8 cellular contexts compared by ENCODE assay signal in the genomic region with DNA sequence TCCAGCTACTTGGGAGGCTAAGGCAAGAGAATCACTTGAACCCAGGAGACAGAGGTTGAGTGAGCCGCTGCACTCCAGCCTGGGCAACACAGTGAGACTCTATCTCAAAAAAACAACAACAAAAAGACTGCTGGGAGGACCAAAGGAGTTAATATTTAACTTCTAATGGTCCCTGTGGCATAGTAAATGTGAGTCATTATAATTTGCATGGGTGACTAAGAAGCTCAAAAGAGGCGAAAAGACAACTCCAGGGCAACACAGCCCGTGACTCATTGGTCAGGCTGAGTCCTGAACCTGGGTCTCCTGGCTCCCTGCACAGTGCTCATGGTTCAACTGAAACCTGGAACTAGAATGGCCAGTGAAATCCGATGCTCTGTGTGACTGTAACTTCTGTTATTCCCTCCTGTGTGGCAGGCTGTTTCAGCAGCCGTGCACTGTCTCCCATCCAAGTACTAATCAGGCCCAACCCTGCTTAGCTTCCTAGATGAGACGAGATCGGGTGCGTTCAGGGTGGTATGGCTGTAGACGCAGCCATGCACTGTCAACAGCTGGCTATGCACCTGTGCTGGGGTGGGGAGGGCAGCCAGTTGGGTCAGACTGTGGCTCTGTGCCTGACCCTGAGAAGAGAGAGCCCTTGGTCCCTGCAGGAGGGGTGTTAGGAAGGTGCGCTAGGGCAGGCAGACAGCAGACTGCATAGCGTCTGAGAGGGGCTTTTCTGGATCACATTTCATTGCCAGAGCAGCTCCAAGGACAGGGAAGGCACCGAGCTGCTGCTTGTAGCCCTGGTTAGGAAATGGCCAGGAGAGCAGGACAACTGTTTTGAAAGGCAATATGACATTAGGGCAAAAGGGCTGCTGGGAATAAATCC. TPM values are rescaled to one million over a fixed set of nuclear protein-coding genes. Genes with fewer than 3 reads are reported as not detected.
DNase-seq lines count a peak whose midpoint lies in the region; ATAC-seq, FAIRE-seq and TF ChIP-seq lines count a peak whose summit lies in the region.

No MANE protein-coding gene starts in this region.

- no peaks in the 10 kb centered on the region; the same call in 1 of the 2 replicates for H3K23me2 ChIP-seq in H1 (ENCODE audit: low read depth, low read length)

- H3K79me2 ChIP-seq in H1 (ENCODE audit: control insufficient read depth in 1 of 2, insufficient read depth in 2 of 2, low read length in 2 of 2): no peaks in the 10 kb centered on the region

- H3K9ac ChIP-seq in H1 (replicated peaks in 1 of 4; ENCODE audit: extremely low read depth in 1 of 4, low read depth in 3 of 4, low read length in 3 of 4): no peak overlapping the region

- H3K4me2 ChIP-seq in H1 (ENCODE audit: insufficient read depth in 1 of 2, low read depth in 2 of 2, low read length in 2 of 2): no peak overlapping the region

- H3K27me3 ChIP-seq in H1 (replicated peaks in 1 of 4; ENCODE audit: control insufficient read depth in 3 of 4, extremely low read depth in 1 of 4, insufficient read depth in 3 of 4, low read length in 3 of 4): no peaks in the 10 kb centered on the region
- no peaks in the 10 kb centered on the region for H3K27me3 ChIP-seq in adrenal gland

- H4K91ac ChIP-seq in H1 (replicated peaks; ENCODE audit: insufficient read length, low read length): no peak overlapping the region

- TF ChIP-seq RAD21 in H1 (IDR thresholded peaks at IDR 0.05 in 1 of 2, conservative IDR thresholded peaks at IDR 0.05 in 1 of 2; ENCODE audit: low read depth in 2 of 2, low read length in 2 of 2): no peak

- H3K9me3 ChIP-seq in H1 (ENCODE audit: insufficient read depth in 2 of 2, low read depth in 1 of 2, low read length in 1 of 2): no peaks in the 10 kb centered on the region
- H3K9me3 ChIP-seq in adrenal gland (replicated peaks in 1 of 3): no peaks in the 10 kb centered on the region

- 0 out of 2 replicates have a peak overlapping the region, but pooled peaks have one; percentile 33 for H2BK12ac ChIP-seq in H1 (ENCODE audit: low read depth, low read length)

- no peak overlapping the region for H3K14ac ChIP-seq in H1 (ENCODE audit: insufficient read length)

- no peak overlapping the region for H4K5ac ChIP-seq in H1 (ENCODE audit: insufficient read length, low read depth, low read length)

- H3K56ac ChIP-seq in H1 (replicated peaks; ENCODE audit: insufficient read length, low read depth, low read length): no peak overlapping the region

- DNase-seq in A172 (ENCODE audit: low spot score) (peak; percentile 82), H1 (ENCODE audit: low read depth in 1 of 2, low spot score in 2 of 2) (no peak), adrenal gland (no peak), anterior cingulate cortex (lab: John Stamatoyannopoulos, UW) (no peak)

- H4K20me1 ChIP-seq in H1 (replicated peaks in 1 of 2; ENCODE audit: control insufficient read depth in 1 of 2, insufficient read depth in 2 of 2, low read length in 2 of 2): no peaks in the 10 kb centered on the region

- no peak for TF ChIP-seq EP300 in H1 (IDR thresholded peaks at IDR 0.05; ENCODE audit: borderline replicate concordance in 1 of 2, low read depth in 2 of 2, low read length in 2 of 2)

- no peak overlapping the region for H4K8ac ChIP-seq in H1 (ENCODE audit: extremely low read depth, insufficient read depth, low read length)

- no peak for TF ChIP-seq CTCF in H1 (IDR thresholded peaks at IDR 0.05; ENCODE audit: control extremely low read depth in 1 of 3, insufficient read depth in 1 of 3, low read depth in 1 of 3, low read length in 3 of 3)
- no peak for TF ChIP-seq CTCF in adrenal gland (IDR thresholded peaks at IDR 0.05)

- H3K4me3 ChIP-seq in H1 (ENCODE audit: extremely low read depth in 1 of 4, insufficient read depth in 2 of 4, low read depth in 3 of 4, low read length in 4 of 4): no peak overlapping the region
- H3K4me3 ChIP-seq in adrenal gland: no peak overlapping the region

- no peak overlapping the region for H3K27ac ChIP-seq in H1 (ENCODE audit: low read depth, low read length)
- no peak overlapping the region for H3K27ac ChIP-seq in adrenal gland

- no peak overlapping the region for H2AFZ ChIP-seq in H1 (ENCODE audit: low read length)

- no peak overlapping the region for H2AK5ac ChIP-seq in H1 (ENCODE audit: low read depth, low read length)

- no peak overlapping the region for H3K4ac ChIP-seq in H1 (replicated peaks; ENCODE audit: insufficient read length, low read depth, low read length)

- no peak for FAIRE-seq in H1 (lab: Jason Lieb, UNC)

- no peak for TF ChIP-seq POLR2A in H1 (IDR thresholded peaks at IDR 0.05; ENCODE audit: control extremely low read depth in 1 of 2, low read depth in 2 of 2, low read length in 2 of 2)
- TF ChIP-seq POLR2A in adrenal gland (IDR thresholded peaks at IDR 0.05): no peak

- 77% methylated on average over 11 of the region's 12 CpGs; no CpG with 5 or more reads in 1 of the 2 experiments for WGBS in H1 (ENCODE audit: extremely low coverage in 1 of 2, insufficient coverage in 1 of 2, insufficient read length in 1 of 2, insufficient replicate concordance in 2 of 2, low coverage in 1 of 2, low lambda C conversion rate in 2 of 2, missing lambda C conversion rate in 1 of 2), 2 experiments
- WGBS in adrenal gland, 4 donors: 67 to 81% (median 74%) methylated on average over 10 to 12 of the region's 12 CpGs

- ATAC-seq in GM18861 (IDR thresholded peaks at IDR 0.05; ENCODE audit: unreplicated experiment): peak; percentile 75
- peak; percentile 62 for ATAC-seq in HG03521 (IDR thresholded peaks at IDR 0.05; ENCODE audit: unreplicated experiment)
- ATAC-seq in HG03097 (IDR thresholded peaks at IDR 0.05; ENCODE audit: low FRiP score, unreplicated experiment): no peak
- ATAC-seq in HG03280 (IDR thresholded peaks at IDR 0.05; ENCODE audit: unreplicated experiment): no peak

- peak overlapping the region; percentile 13; the same call in 1 of the 2 replicates for H3K18ac ChIP-seq in H1 (ENCODE audit: extremely low read depth, low read length)

- intact Hi-C loops in adrenal gland (cut with DNase I): no loop called here

- H2BK20ac ChIP-seq in H1 (ENCODE audit: low read length): no peak overlapping the region

- CTCF ChIA-PET in H1 (lab: Charles Lee; ENCODE audit: partially characterized antibody): interaction anchor here (0.9 to 3.1 kb wide), 10 partner anchors 8 to 56 kb away, joined by 4 to 22 read pairs (median 7); a partner anchor contains a TSS

- no peak overlapping the region for H2BK5ac ChIP-seq in H1 (ENCODE audit: low read depth, low read length)

- H2BK15ac ChIP-seq in H1 (ENCODE audit: low read length): 0 out of 2 replicates have a peak overlapping the region, but pooled peaks have one; percentile 1

- H3K36me3 ChIP-seq in H1 (ENCODE audit: control insufficient read depth in 2 of 4, insufficient read depth in 4 of 4, low read length in 3 of 4) (0 out of 8 replicates have a peak, but pooled peaks cover 0 to 2% (median 0%) of the 10 kb centered on the region in 4 experiments), adrenal gland (replicated peaks in 1 of 2) (no peaks in the 10 kb centered on the region)

- H3K4me1 ChIP-seq in H1 (replicated peaks in 1 of 4; ENCODE audit: control insufficient read depth in 3 of 4, insufficient read depth in 4 of 4, low read length in 3 of 4): peaks cover 0 to 4% (median 0%) of the 10 kb centered on the region in 4 experiments; a peak in 2 of 7 replicates
- H3K4me1 ChIP-seq in adrenal gland (replicated peaks in 1 of 2): no peaks in the 10 kb centered on the region

- POLR2A ChIA-PET in H1 (lab: Charles Lee; ENCODE audit: partially characterized antibody): interaction anchor here (0.8 to 1.6 kb wide), 2 partner anchors 13 to 19 kb away, joined by 3 read pairs; no protein-coding TSS in a partner anchor

- no peak overlapping the region for H3K23ac ChIP-seq in H1 (ENCODE audit: insufficient read length)

- H2BK120ac ChIP-seq in H1 (replicated peaks; ENCODE audit: low read depth, low read length): no peak overlapping the region

- H3K79me1 ChIP-seq in H1 (ENCODE audit: low read depth, low read length): no peaks in the 10 kb centered on the region

RNA-seq across cellular contexts. Expression of a gene that starts 14.5 kb away (rescaled TPM):
- total RNA-seq in A172 (2014; rRNA removed; shearing (Covaris generic)): 2.7 and 5.9 TPM in 2 replicates
- 17.1 and 18.3 TPM in 2 replicates for total RNA-seq in H1 (2021; fragmentation: NEBNext Ultra II Directional; extraction: Animal tissue kit (Norgen Biotek cat#: 25700))
- polyA plus RNA-seq in H1 (2011; rRNA removed) (55.8 and 58.7 TPM in 2 replicates), adrenal gland (10 to 100 TPM in 2 of 3 donors, 1 to 10 TPM in 1; 2.7 to 29.8 (median 18.2) TPM)
- polyA plus RNA-seq in H1 (2011; cell fraction: cytosol; rRNA removed): 47.4 TPM
- polyA plus RNA-seq in H1 (2011; cell fraction: nucleus; rRNA removed): 60.7 TPM
- polyA plus RNA-seq in H1 (2012, experiment 1 of 2): 8.3 to 26.4 TPM (median 23.9 TPM) in 4 replicates
- 21.0 TPM for polyA plus RNA-seq in H1 (2012, experiment 2 of 2)
- 21.4 TPM for polyA plus RNA-seq in H1 (2013, experiment 1 of 2)
- polyA plus RNA-seq in H1 (2013, experiment 2 of 2): 20.6 TPM
- 23.1 and 27.5 TPM in 2 replicates for polyA minus RNA-seq in H1 (2011; rRNA and poly(A)+ RNA removed)
- 29.0 TPM for polyA minus RNA-seq in H1 (2011; cell fraction: cytosol; rRNA and poly(A)+ RNA removed)
- polyA minus RNA-seq in H1 (2011; cell fraction: nucleus; rRNA and poly(A)+ RNA removed): 19.2 TPM
- total RNA-seq in adrenal gland: 10 to 100 TPM; 20.1 to 67.2 (median 32.3) TPM

RNA-seq across cellular contexts. Expression of a gene that starts 49.0 kb away (rescaled TPM):
- not detected in 2 replicates for total RNA-seq in A172 (2014; rRNA removed; shearing (Covaris generic))
- total RNA-seq in H1 (2021; fragmentation: NEBNext Ultra II Directional; extraction: Animal tissue kit (Norgen Biotek cat#: 25700)): 0.46 and 0.52 TPM in 2 replicates
- polyA plus RNA-seq in H1 (2011; rRNA removed) (1.3 and 1.6 TPM in 2 replicates), adrenal gland (10 to 100 TPM in 1 of 3 donors, 1 to 10 TPM in 2; 7.3 to 11.7 (median 8.5) TPM)
- 1.5 TPM for polyA plus RNA-seq in H1 (2011; cell fraction: cytosol; rRNA removed)
- 2.0 TPM for polyA plus RNA-seq in H1 (2011; cell fraction: nucleus; rRNA removed)
- 0.75 to 2.2 TPM (median 1.1 TPM) in 4 replicates for polyA plus RNA-seq in H1 (2012, experiment 1 of 2)
- polyA plus RNA-seq in H1 (2012, experiment 2 of 2): 0.81 TPM
- 1.2 TPM for polyA plus RNA-seq in H1 (2013, experiment 1 of 2)
- 1.2 TPM for polyA plus RNA-seq in H1 (2013, experiment 2 of 2)
- polyA minus RNA-seq in H1 (2011; rRNA and poly(A)+ RNA removed): 1.2 and 1.8 TPM in 2 replicates
- polyA minus RNA-seq in H1 (2011; cell fraction: cytosol; rRNA and poly(A)+ RNA removed): not detected
- polyA minus RNA-seq in H1 (2011; cell fraction: nucleus; rRNA and poly(A)+ RNA removed): 0.30 TPM
- 10 to 100 TPM in 6 of 8 donors, 1 to 10 TPM in 2; 6.0 to 26.6 (median 15.9) TPM for total RNA-seq in adrenal gland

RNA-seq across cellular contexts. Expression of a gene that starts 50.1 kb away (rescaled TPM):
- not detected in 2 replicates for total RNA-seq in A172 (2014; rRNA removed; shearing (Covaris generic))
- total RNA-seq in H1 (2021; fragmentation: NEBNext Ultra II Directional; extraction: Animal tissue kit (Norgen Biotek cat#: 25700)): not detected in 2 replicates
- polyA plus RNA-seq in H1 (2011; rRNA removed): 0.05 and 0.11 TPM in 2 replicates
- 0.13 TPM for polyA plus RNA-seq in H1 (2011; cell fraction: cytosol; rRNA removed)
- 0.17 TPM for polyA plus RNA-seq in H1 (2011; cell fraction: nucleus; rRNA removed)
- polyA plus RNA-seq in H1 (2012, experiment 1 of 2): 0.11 TPM in 1 of 4 replicates, not detected in the others
- polyA plus RNA-seq in H1 (2012, experiment 2 of 2): not detected
- not detected for polyA plus RNA-seq in H1 (2013, experiment 1 of 2)
- polyA plus RNA-seq in H1 (2013, experiment 2 of 2): not detected
- polyA minus RNA-seq in H1 (2011; rRNA and poly(A)+ RNA removed): 0.20 TPM in 1 of 2 replicates, not detected in the other
- not detected for polyA minus RNA-seq in H1 (2011; cell fraction: cytosol; rRNA and poly(A)+ RNA removed)
- polyA minus RNA-seq in H1 (2011; cell fraction: nucleus; rRNA and poly(A)+ RNA removed): not detected
- not detected for total RNA-seq in adrenal gland
- polyA plus RNA-seq in adrenal gland: under 1 TPM in 1 of 3 donors, not detected in 2; 0.13 TPM

RNA-seq across cellular contexts. Expression of a gene that starts 55.7 kb away (rescaled TPM):
- total RNA-seq in A172 (2014; rRNA removed; shearing (Covaris generic)): not detected in 2 replicates
- 7.0 and 7.8 TPM in 2 replicates for total RNA-seq in H1 (2021; fragmentation: NEBNext Ultra II Directional; extraction: Animal tissue kit (Norgen Biotek cat#: 25700))
- 14.8 and 17.0 TPM in 2 replicates for polyA plus RNA-seq in H1 (2011; rRNA removed)
- polyA plus RNA-seq in H1 (2011; cell fraction: cytosol; rRNA removed): 12.3 TPM
- 9.5 TPM for polyA plus RNA-seq in H1 (2011; cell fraction: nucleus; rRNA removed)
- polyA plus RNA-seq in H1 (2012, experiment 1 of 2): 4.6 to 11.2 TPM (median 8.7 TPM) in 4 replicates
- polyA plus RNA-seq in H1 (2012, experiment 2 of 2): 6.9 TPM
- 7.9 TPM for polyA plus RNA-seq in H1 (2013, experiment 1 of 2)
- polyA plus RNA-seq in H1 (2013, experiment 2 of 2): 8.0 TPM
- 1.8 and 3.4 TPM in 2 replicates for polyA minus RNA-seq in H1 (2011; rRNA and poly(A)+ RNA removed)
- 8.6 TPM for polyA minus RNA-seq in H1 (2011; cell fraction: cytosol; rRNA and poly(A)+ RNA removed)
- 9.2 TPM for polyA minus RNA-seq in H1 (2011; cell fraction: nucleus; rRNA and poly(A)+ RNA removed)
- 1 to 10 TPM in 2 of 8 donors, under 1 TPM in 2, not detected in 4; 0.11 to 1.1 (median 0.87) TPM for total RNA-seq in adrenal gland
- under 1 TPM; 0.10 to 0.72 (median 0.24) TPM for polyA plus RNA-seq in adrenal gland

Comparison
In these comparisons a context has a peak if more than half of its experiments do, and no peak if none do; other contexts are left out.
1. ATAC-seq: peak in GM18861 (single experiment) and HG03521 (single experiment); none in HG03097 (single experiment) and HG03280 (single experiment).